In the genomic region with DNA sequence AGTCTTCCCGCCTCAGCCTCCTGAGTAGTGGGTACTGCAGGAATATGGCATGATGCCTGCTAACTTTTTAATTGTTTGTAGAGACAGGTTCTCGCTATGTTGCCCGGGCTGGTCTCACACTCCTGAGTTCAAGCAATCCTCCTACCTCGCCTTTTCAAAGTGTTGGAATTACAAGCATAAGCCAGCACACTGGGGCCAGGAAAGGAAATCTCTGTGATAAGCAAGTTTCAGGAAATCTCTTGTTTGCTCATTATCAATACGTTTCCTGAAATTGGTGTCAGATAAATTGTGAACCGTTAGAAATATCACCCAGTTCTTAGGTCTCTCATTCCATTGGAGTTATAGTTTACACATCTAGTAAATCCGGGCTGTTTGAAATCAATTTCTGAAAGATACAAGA, we compare ENCODE assay signal across 22 cellular contexts.
"Had no signal": no experiment of that assay in that cellular context is flagged by ENCODE, and none has a peak within 500 bp of the region (broad histone marks: within the 10 kb centered on the region; RNA-seq: fewer than 3 reads in every experiment).

No MANE protein-coding gene starts in this region.

- DNase-seq: cortex of kidney; dorsolateral prefrontal cortex; foreskin keratinocyte; heart left ventricle; kidney glomerular epithelial cell; left ventricle myocardium superior; lower lobe of right lung; pancreas; stimulated activated CD4-positive, alpha-beta T cell treated with anti-CD3 and anti-CD28 coated beads, Interleukin-1b, Interleukin-23, amount 100 ng/mL, for 48 hours; stimulated activated CD8-positive, alpha-beta memory T cell treated with anti-CD3 and anti-CD28 coated beads, Interleukin-4, amount 100 ng/mL, for 48 hours; stimulated activated naive CD8-positive, alpha-beta T cell treated with anti-CD3 and anti-CD28 coated beads, Interleukin-15, amount 100 ng/mL, for 72 hours; transverse colon; upper lobe of right lung; uterus had no signal

- ATAC-seq: foreskin keratinocyte; gastroesophageal sphincter; left colon; mucosa of descending colon; natural killer cell treated with Interleukin-12 subunit alpha and Interleukin-12 subunit beta and Interleukin-15 and Interleukin-18, amount 100 ng/mL, for 72 hours; stimulated activated naive CD8-positive, alpha-beta T cell treated with anti-CD3 and anti-CD28 coated beads, Interleukin-15, amount 100 ng/mL, for 72 hours had no signal

- FAIRE-seq: pancreas had no signal

- H3K27ac ChIP-seq: esophagus muscularis mucosa, foreskin keratinocyte, gastroesophageal sphincter, heart left ventricle, hepatocyte, lower lobe of right lung, neutrophil, pancreas, suprapubic skin, transverse colon, upper lobe of right lung, uterus had no signal
